Comparison of ENCODE assay signal across 15 cellular contexts in genomic region chr12:120670667-120671066, GRCh38.
"Had no signal": no experiment of that assay in that cellular context is flagged by ENCODE, and none has a peak within 500 bp of the region (broad histone marks: within the 10 kb centered on the region; RNA-seq: fewer than 3 reads in every experiment).

No MANE protein-coding gene starts in this region.

- H3K4me2 ChIP-seq: hepatocyte had no signal

- H3K27me3 ChIP-seq: body of pancreas, hepatocyte, sigmoid colon, suprapubic skin had no signal

- ATAC-seq: activated naive CD4-positive, alpha-beta T cell treated with anti-CD3 and anti-CD28 coated beads, Interleukin-2, amount 50 U/mL, for 72 hours; activated T-cell treated with anti-CD3 and anti-CD28 coated beads, Interleukin-2, amount 50 U/mL, for 4 hours; body of pancreas; stimulated activated naive CD8-positive, alpha-beta T cell treated with anti-CD3 and anti-CD28 coated beads, Interleukin-15, Interleukin-2, amounts not matched to agents 100 U/mL and 50 U/mL, for 24 hours; T-helper 17 cell had no signal

- H3K9me3 ChIP-seq: body of pancreas, sigmoid colon, suprapubic skin had no signal

- DNase-seq: activated CD4-positive, alpha-beta T cell treated with anti-CD3 and anti-CD28 coated beads, Interleukin-2, amount 50 U/mL, for 4 hours; activated CD4-positive, CD25-positive, alpha-beta regulatory T cell; activated effector memory CD4-positive, alpha-beta T cell treated with anti-CD3 and anti-CD28 coated beads, Interleukin-2, amount 50 U/mL, for 16 hours; activated T-cell treated with anti-CD3 and anti-CD28 coated beads, Interleukin-2, amount 50 U/mL, for 4 hours; amniotic stem cell; body of pancreas; cortex of kidney; effector memory CD4-positive, alpha-beta T cell; sigmoid colon; stimulated activated CD4-positive, alpha-beta T cell treated with anti-CD3 and anti-CD28 coated beads, Interleukin-12 subunit alpha, Interleukin-12 subunit beta, amount 100 ng/mL, for 4 hours; stimulated activated naive CD8-positive, alpha-beta T cell treated with anti-CD3 and anti-CD28 coated beads, Interleukin-15, Interleukin-2, amounts not matched to agents 100 U/mL and 50 U/mL, for 24 hours; T-helper 17 cell had no signal

- H3K27ac ChIP-seq: body of pancreas, hepatocyte, sigmoid colon, suprapubic skin had no signal

- H3K4me3 ChIP-seq: body of pancreas, hepatocyte, sigmoid colon, suprapubic skin had no signal

- H3K36me3 ChIP-seq: sigmoid colon, suprapubic skin had no signal
